In genomic region chr15:64337761-64338160, GRCh38 we compare ENCODE assay signal across 1 cellular context.
A peak's percentile ranks its signal among the peaks of the same experiment; 100 is the strongest.
TF ChIP-seq lines count a peak whose summit lies in the region.

No MANE protein-coding gene starts in this region.

TF ChIP-seq in endothelial cell of umbilical vein, 7 proteins besides CTCF, POLR2A, EP300 and RAD21:
- TF ChIP-seq MAX (IDR thresholded peaks at IDR 0.05; ENCODE audit: insufficient read depth, insufficient read length) (no peak), EZH2 (IDR thresholded peaks at IDR 0.05; ENCODE audit: borderline replicate concordance, low read depth, low read length, severe bottlenecking) (no peak), FOS (IDR thresholded peaks at IDR 0.05; ENCODE audit: borderline replicate concordance, insufficient read depth, low read length) (peak; percentile 41), POLR2AphosphoS5 (IDR thresholded peaks at IDR 0.05; ENCODE audit: insufficient read depth, low read depth, low read length) (no peak), JUN (IDR thresholded peaks at IDR 0.05; ENCODE audit: borderline replicate concordance, insufficient read depth, insufficient read length, low read depth) (peak; percentile 88), MYC (IDR thresholded peaks at IDR 0.05; ENCODE audit: low read depth, low read length) (no peak), GATA2 (IDR thresholded peaks at IDR 0.05; ENCODE audit: insufficient read depth, insufficient read length, low read depth, low read length) (no peak)
